ENCODE assay signal across 8 cellular contexts in the genomic region with DNA sequence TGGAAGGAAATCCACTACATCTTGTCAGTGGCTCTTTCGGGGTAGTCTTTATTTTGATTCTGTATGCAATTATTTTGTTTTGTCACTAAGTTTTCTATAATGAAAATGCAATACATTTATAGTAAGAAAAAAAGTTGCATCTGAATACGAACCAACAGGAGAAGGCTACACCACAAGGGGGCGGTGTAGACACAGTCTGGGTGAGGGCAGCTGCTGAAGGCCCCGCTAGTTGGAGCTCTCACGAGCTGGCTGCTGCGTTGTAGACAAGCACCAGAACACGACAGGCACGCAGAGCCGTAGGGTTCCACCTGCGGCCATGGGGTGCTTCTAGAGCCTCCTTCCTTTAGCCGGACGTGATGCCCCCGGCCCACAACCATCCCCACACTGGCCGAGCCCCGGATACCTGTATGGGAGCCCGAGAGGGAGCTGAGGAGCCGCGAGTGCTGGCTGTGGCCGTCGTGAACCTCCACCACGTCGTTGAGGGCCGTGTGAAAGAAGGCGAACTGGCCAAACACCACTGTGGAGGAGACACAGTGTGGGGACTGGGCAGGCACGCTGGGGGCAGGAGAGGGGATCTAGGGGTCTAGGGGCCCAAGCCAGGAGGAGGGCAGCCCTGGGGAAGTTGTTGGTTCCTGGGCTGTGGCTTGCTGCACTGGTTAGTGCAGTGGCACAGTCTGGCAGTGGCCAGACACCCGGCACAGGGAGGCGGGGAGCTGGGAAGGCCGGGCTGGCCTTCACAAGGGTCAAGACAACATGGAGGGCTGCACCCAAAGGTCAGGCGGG.
DNase-seq lines count a peak whose midpoint lies in the region; ATAC-seq and TF ChIP-seq lines count a peak whose summit lies in the region.

No MANE protein-coding gene starts in this region.

- WGBS in neuronal stem cell (ENCODE audit: extremely low coverage in 2 of 2, insufficient read length in 2 of 2, insufficient replicate concordance in 1 of 2), 2 donors = no CpG with 5 or more reads among the region's 29 CpGs

- no peaks in the 10 kb centered on the region for H3K9me3 ChIP-seq in neuronal stem cell (replicated peaks in 1 of 2; ENCODE audit: control insufficient read depth in 2 of 2, insufficient read depth in 1 of 2, low read depth in 1 of 2, low read length in 2 of 2)

- H3K4ac ChIP-seq in neuronal stem cell (ENCODE audit: low read length) = no peak overlapping the region

- no peak overlapping the region for H3K27ac ChIP-seq in 22Rv1
- no peak overlapping the region for H3K27ac ChIP-seq in neuronal stem cell (replicated peaks; ENCODE audit: low read length)

- H3K27me3 ChIP-seq in neuronal stem cell (ENCODE audit: control insufficient read depth in 3 of 3, insufficient read depth in 3 of 3, low read depth in 1 of 3, low read length in 3 of 3) = peaks cover 0 to 8% (median 0%) of the 10 kb centered on the region in 3 experiments

- no peak overlapping the region for H3K4me3 Mint-ChIP-seq in activated T-helper 1 cell treated with anti-CD3 and anti-CD28 coated beads, Interleukin-12 subunit alpha, Interleukin-12 subunit beta, Interleukin-2, Interleukin-4 antibody, amounts not matched to agents 30 ng/mL and 10 ng/mL and 1 ng/mL, durations not matched to agents 14 hours and 24 hours and 36 hours

- H3K23ac ChIP-seq in neuronal stem cell (ENCODE audit: low read depth, low read length, poor library complexity) = no peak overlapping the region

- H3K36me3 Mint-ChIP-seq in activated T-helper 1 cell treated with anti-CD3 and anti-CD28 coated beads, Interleukin-12 subunit alpha, Interleukin-12 subunit beta, Interleukin-2, Interleukin-4 antibody, amounts not matched to agents 30 ng/mL and 10 ng/mL and 1 ng/mL, durations not matched to agents 14 hours and 24 hours and 36 hours (ENCODE audit: low read depth) = no peaks in the 10 kb centered on the region

- H3K36me3 ChIP-seq in neuronal stem cell (replicated peaks in 1 of 2; ENCODE audit: control insufficient read depth in 2 of 2, insufficient read depth in 2 of 2, low read length in 2 of 2) = no peaks in the 10 kb centered on the region

- H2BK12ac ChIP-seq in neuronal stem cell (ENCODE audit: low read length) = peak overlapping the region; percentile 24

- peak overlapping the region; percentile 59 for H3K18ac ChIP-seq in neuronal stem cell (ENCODE audit: low read length)

- intact Hi-C loops in activated T-helper 1 cell treated with anti-CD3 and anti-CD28 coated beads, Interleukin-12 subunit alpha, Interleukin-12 subunit beta, Interleukin-2, Interleukin-4 antibody, amounts not matched to agents 30 ng/mL and 10 ng/mL and 1 ng/mL, durations not matched to agents 14 hours and 24 hours and 36 hours (cut with micrococcal nuclease) = loop anchor here (2.0 kb wide), 1 partner anchor 530 kb away; no protein-coding TSS in a partner anchor

- H3K79me1 ChIP-seq in neuronal stem cell (ENCODE audit: low read depth, low read length) = peaks cover 2% of the 10 kb centered on the region

- no peak overlapping the region for H3K27ac Mint-ChIP-seq in activated T-helper 1 cell treated with anti-CD3 and anti-CD28 coated beads, Interleukin-12 subunit alpha, Interleukin-12 subunit beta, Interleukin-2, Interleukin-4 antibody, amounts not matched to agents 30 ng/mL and 10 ng/mL and 1 ng/mL, durations not matched to agents 14 hours and 24 hours and 36 hours

- TF ChIP-seq CTCF in 22Rv1 (IDR thresholded peaks at IDR 0.05) (peak; percentile 100), fibroblast of the aortic adventitia (IDR thresholded peaks at IDR 0.05; ENCODE audit: insufficient read depth, low read length) (peak; percentile 100)

- peak; percentile 65 for ATAC-seq in GM18498 (IDR thresholded peaks at IDR 0.05; ENCODE audit: unreplicated experiment)

- peak overlapping the region; percentile 63 for H3K14ac ChIP-seq in neuronal stem cell (ENCODE audit: low read length)

- H2BK15ac ChIP-seq in neuronal stem cell (ENCODE audit: low read length) = no peak overlapping the region

- H2BK5ac ChIP-seq in neuronal stem cell (ENCODE audit: low read length) = no peak overlapping the region

- H3K27me3 Mint-ChIP-seq in activated T-helper 1 cell treated with anti-CD3 and anti-CD28 coated beads, Interleukin-12 subunit alpha, Interleukin-12 subunit beta, Interleukin-2, Interleukin-4 antibody, amounts not matched to agents 30 ng/mL and 10 ng/mL and 1 ng/mL, durations not matched to agents 14 hours and 24 hours and 36 hours (ENCODE audit: insufficient read depth) = peaks cover 12% of the 10 kb centered on the region

- H3K4me3 ChIP-seq in fibroblast of the aortic adventitia (ENCODE audit: low read depth, low read length) = no peak overlapping the region
- H3K4me3 ChIP-seq in neuronal stem cell (ENCODE audit: low read length in 2 of 2) = no peak overlapping the region

- peak overlapping the region; percentile 77 for H2AK5ac ChIP-seq in neuronal stem cell (ENCODE audit: low read depth, low read length)

- no peak overlapping the region for H2BK120ac ChIP-seq in neuronal stem cell (ENCODE audit: low read depth, low read length)

- H3K4me1 Mint-ChIP-seq in activated T-helper 1 cell treated with anti-CD3 and anti-CD28 coated beads, Interleukin-12 subunit alpha, Interleukin-12 subunit beta, Interleukin-2, Interleukin-4 antibody, amounts not matched to agents 30 ng/mL and 10 ng/mL and 1 ng/mL, durations not matched to agents 14 hours and 24 hours and 36 hours (ENCODE audit: low read depth) = no peaks in the 10 kb centered on the region

- no peaks in the 10 kb centered on the region for H3K9me3 Mint-ChIP-seq in activated T-helper 1 cell treated with anti-CD3 and anti-CD28 coated beads, Interleukin-12 subunit alpha, Interleukin-12 subunit beta, Interleukin-2, Interleukin-4 antibody, amounts not matched to agents 30 ng/mL and 10 ng/mL and 1 ng/mL, durations not matched to agents 14 hours and 24 hours and 36 hours

- no peaks in the 10 kb centered on the region for H3K4me1 ChIP-seq in neuronal stem cell (ENCODE audit: control insufficient read depth in 2 of 2, insufficient read depth in 1 of 2, low read depth in 1 of 2, low read length in 2 of 2)

- no peak overlapping the region for H4K91ac ChIP-seq in neuronal stem cell (ENCODE audit: low read depth, low read length, poor library complexity)

- H4K8ac ChIP-seq in neuronal stem cell (ENCODE audit: low read depth, low read length) = no peak overlapping the region

- H3K9ac ChIP-seq in neuronal stem cell (ENCODE audit: low read depth, low read length, poor library complexity) = no peak overlapping the region

- DNase-seq in LoVo (ENCODE audit: low spot score) (peak; percentile 87), RPMI8226 (peak; percentile 93), fibroblast of the aortic adventitia (ENCODE audit: low read depth) (peak; percentile 90), neuronal stem cell (ENCODE audit: low spot score) (peak; percentile 88), stromal cell of bone marrow (ENCODE audit: low read depth) (peak; percentile 72)
- DNase-seq in activated T-helper 1 cell treated with anti-CD3 and anti-CD28 coated beads, Interleukin-12 subunit alpha, Interleukin-12 subunit beta, Interleukin-2, Interleukin-4 antibody, amounts not matched to agents 30 ng/mL and 10 ng/mL and 1 ng/mL, durations not matched to agents 14 hours and 24 hours and 36 hours (ENCODE audit: low spot score) = peak; percentile 76

- peak overlapping the region; percentile 67 for H2AFZ ChIP-seq in neuronal stem cell (ENCODE audit: low read length)

- H3K4me2 ChIP-seq in neuronal stem cell (ENCODE audit: insufficient read depth, low read length, poor library complexity, severe bottlenecking) = no peak overlapping the region
